In genomic region chr12:54413284-54414190, GRCh38 we compare ENCODE assay signal across 8 cellular contexts. TPM values are rescaled to one million over a fixed set of nuclear protein-coding genes. Genes with fewer than 3 reads are reported as not detected.
A peak's percentile ranks its signal among the peaks of the same experiment; 100 is the strongest.
DNase-seq lines count a peak whose midpoint lies in the region; ATAC-seq, FAIRE-seq and TF ChIP-seq lines count a peak whose summit lies in the region.

No MANE protein-coding gene starts in this region.

- DNase-seq in RWPE2 (ENCODE audit: low spot score) (no peak), kidney (no peak), Karpas-422 (no peak), progenitor cell of endocrine pancreas (ENCODE audit: low spot score, unreplicated experiment) (no peak)
- peak; percentile 71 for DNase-seq in activated gamma-delta T cell treated with anti-CD3 and anti-CD28 coated beads, Interleukin-2, amount 50 U/mL, for 16 hours (ENCODE audit: low read depth)
- DNase-seq in stimulated activated CD8-positive, alpha-beta memory T cell treated with anti-CD3 and anti-CD28 coated beads, Interleukin-2, amount 100 ng/mL, for 48 hours (ENCODE audit: low read depth in 2 of 2) = peak; percentile 47 to 51

- no peaks in the 10 kb centered on the region for H3K36me3 Mint-ChIP-seq in progenitor cell of endocrine pancreas (ENCODE audit: insufficient read depth)

- peaks cover 82% of the 10 kb centered on the region for H3K36me3 ChIP-seq in RWPE2 (ENCODE audit: low read depth)
- peaks cover 0 to 4% of the 10 kb centered on the region in 2 donors for H3K36me3 ChIP-seq in kidney (ENCODE audit: control insufficient read depth in 1 of 2, insufficient read depth in 2 of 2, low read length in 2 of 2)
- H3K36me3 ChIP-seq in Karpas-422 (ENCODE audit: insufficient read depth, low read length) = no peaks in the 10 kb centered on the region

- peak; percentile 58 for ATAC-seq in GM19372 (IDR thresholded peaks at IDR 0.05; ENCODE audit: low read depth, unreplicated experiment)
- no peak for ATAC-seq in RWPE2 (ENCODE audit: low read depth)
- ATAC-seq in GM18858 (IDR thresholded peaks at IDR 0.05; ENCODE audit: unreplicated experiment) = no peak

- H3K9me3 ChIP-seq in RWPE2 (ENCODE audit: severe bottlenecking) (no peaks in the 10 kb centered on the region), kidney (ENCODE audit: control insufficient read depth in 1 of 2, low read length in 2 of 2) (no peaks in the 10 kb centered on the region), Karpas-422 (ENCODE audit: low read length) (no peaks in the 10 kb centered on the region)

- H2AFZ ChIP-seq in Karpas-422 (ENCODE audit: low read length) = no peak overlapping the region

- no peaks in the 10 kb centered on the region for H3K9me2 ChIP-seq in Karpas-422 (replicated peaks; ENCODE audit: insufficient read depth, low read length)

- H3K27me3 ChIP-seq in RWPE2 (ENCODE audit: insufficient read depth, poor library complexity, severe bottlenecking) (no peaks in the 10 kb centered on the region), Karpas-422 (ENCODE audit: low read length) (no peaks in the 10 kb centered on the region)

- H3K27ac ChIP-seq in RWPE2 (ENCODE audit: poor library complexity, severe bottlenecking) (peak overlapping the region; percentile 92), kidney (ENCODE audit: low read depth in 2 of 2, low read length in 2 of 2) (peak overlapping the region; percentile 54 to 65), Karpas-422 (ENCODE audit: low read length) (no peak overlapping the region)

- no peak overlapping the region for H3K4me2 ChIP-seq in Karpas-422 (ENCODE audit: low read depth, low read length, poor library complexity, severe bottlenecking)

- H3K4me3 Mint-ChIP-seq in progenitor cell of endocrine pancreas (ENCODE audit: low read depth) = no peak overlapping the region

- H3K79me2 ChIP-seq in Karpas-422 (ENCODE audit: low read length) = no peaks in the 10 kb centered on the region

- no peak for FAIRE-seq in kidney (lab: Jason Lieb, UNC)

- H3K27ac Mint-ChIP-seq in progenitor cell of endocrine pancreas = no peak overlapping the region

- TF ChIP-seq CTCF in RWPE2 (IDR thresholded peaks at IDR 0.05; ENCODE audit: poor library complexity, severe bottlenecking) = no peak
- no peak for TF ChIP-seq CTCF in kidney (IDR thresholded peaks at IDR 0.05; ENCODE audit: borderline replicate concordance, extremely low read depth, insufficient read depth)
- TF ChIP-seq CTCF in progenitor cell of endocrine pancreas (IDR thresholded peaks at IDR 0.05; ENCODE audit: unreplicated experiment) = no peak

- H3K9me3 Mint-ChIP-seq in progenitor cell of endocrine pancreas (ENCODE audit: low read depth) = no peaks in the 10 kb centered on the region

- H4K20me1 ChIP-seq in Karpas-422 (ENCODE audit: insufficient read depth, low read depth, low read length) = no peaks in the 10 kb centered on the region

- H3K4me1 ChIP-seq in RWPE2 (ENCODE audit: insufficient read depth, poor library complexity, severe bottlenecking) (peaks cover 58% of the 10 kb centered on the region), kidney (ENCODE audit: control insufficient read depth in 1 of 2, insufficient read depth in 1 of 2, low read depth in 1 of 2, low read length in 2 of 2) (peaks cover 4 to 14% of the 10 kb centered on the region in 2 donors), Karpas-422 (ENCODE audit: low read length) (no peaks in the 10 kb centered on the region)

- intact Hi-C loops in kidney (cut with DNase I) = no loop called here

- H3K9ac ChIP-seq in kidney (ENCODE audit: low read length in 2 of 2) = no peak overlapping the region
- H3K9ac ChIP-seq in Karpas-422 (ENCODE audit: low read length) = no peak overlapping the region

- H3K4me3 ChIP-seq in RWPE2 (ENCODE audit: severe bottlenecking) (no peak overlapping the region), kidney (ENCODE audit: low read length in 2 of 2) (peak overlapping the region; percentile 21 to 33), Karpas-422 (ENCODE audit: low read length) (no peak overlapping the region)

- H3K27me3 Mint-ChIP-seq in progenitor cell of endocrine pancreas = no peaks in the 10 kb centered on the region

- peaks cover 29% of the 10 kb centered on the region for H3K4me1 Mint-ChIP-seq in progenitor cell of endocrine pancreas (ENCODE audit: low read depth)

RNA-seq across cellular contexts. Expression of gene ITGA5, which starts 5.5 kb away (rescaled TPM):
- total RNA-seq in kidney (65.6 TPM), progenitor cell of endocrine pancreas (32.2 and 37.8 TPM in 2 replicates)
- 11.4 TPM for polyA plus RNA-seq in kidney (ENCODE audit: insufficient read depth, low read depth, low replicate concordance)
- total RNA-seq in Karpas-422 (2014; rRNA removed; shearing (Covaris generic); ENCODE audit: low replicate concordance) = not detected in 2 replicates

RNA-seq across cellular contexts. Expression of gene ZNF385A, which starts 29.0 kb away (rescaled TPM):
- total RNA-seq in kidney = 16.6 TPM
- polyA plus RNA-seq in kidney (ENCODE audit: insufficient read depth, low read depth, low replicate concordance) = 10.2 TPM
- 4.1 and 12.2 TPM in 2 replicates for total RNA-seq in Karpas-422 (2014; rRNA removed; shearing (Covaris generic); ENCODE audit: low replicate concordance)
- total RNA-seq in progenitor cell of endocrine pancreas = 15.6 and 16.6 TPM in 2 replicates

RNA-seq across cellular contexts. Expression of gene GPR84, which starts 49.3 kb away (rescaled TPM):
- 1.7 TPM for total RNA-seq in kidney
- not detected for polyA plus RNA-seq in kidney (ENCODE audit: insufficient read depth, low read depth, low replicate concordance)
- 0.29 TPM in 1 of 2 replicates, not detected in the other for total RNA-seq in Karpas-422 (2014; rRNA removed; shearing (Covaris generic); ENCODE audit: low replicate concordance)
- total RNA-seq in progenitor cell of endocrine pancreas = not detected in 2 replicates

RNA-seq across cellular contexts. Expression of gene GTSF1, which starts 59.9 kb away (rescaled TPM):
- total RNA-seq in kidney (0.72 TPM), progenitor cell of endocrine pancreas (not detected in 2 replicates)
- not detected for polyA plus RNA-seq in kidney (ENCODE audit: insufficient read depth, low read depth, low replicate concordance)
- 80.4 and 119 TPM in 2 replicates for total RNA-seq in Karpas-422 (2014; rRNA removed; shearing (Covaris generic); ENCODE audit: low replicate concordance)

Comparison
In these comparisons a context has a peak if more than half of its experiments do, and no peak if none do; other contexts are left out.
1. DNase-seq: peak in activated gamma-delta T cell treated with anti-CD3 and anti-CD28 coated beads, Interleukin-2, amount 50 U/mL, for 16 hours (single experiment) and stimulated activated CD8-positive, alpha-beta memory T cell treated with anti-CD3 and anti-CD28 coated beads, Interleukin-2, amount 100 ng/mL, for 48 hours (2 of 2); none in RWPE2 (single experiment), kidney (single experiment), Karpas-422 (single experiment) and progenitor cell of endocrine pancreas (single experiment).
2. H3K4me3 ChIP-seq: peak in kidney (2 of 2); none in RWPE2 (single experiment) and Karpas-422 (single experiment).
3. RNA of gene ITGA5, which starts 5.5 kb away (total RNA-seq): 65.6 TPM in kidney (single experiment) and 32.2 to 37.8 TPM in progenitor cell of endocrine pancreas; not detected in Karpas-422; every median in the first group is over 10 times any median in the second.